20 cellular contexts compared by ENCODE assay signal in the genomic region with DNA sequence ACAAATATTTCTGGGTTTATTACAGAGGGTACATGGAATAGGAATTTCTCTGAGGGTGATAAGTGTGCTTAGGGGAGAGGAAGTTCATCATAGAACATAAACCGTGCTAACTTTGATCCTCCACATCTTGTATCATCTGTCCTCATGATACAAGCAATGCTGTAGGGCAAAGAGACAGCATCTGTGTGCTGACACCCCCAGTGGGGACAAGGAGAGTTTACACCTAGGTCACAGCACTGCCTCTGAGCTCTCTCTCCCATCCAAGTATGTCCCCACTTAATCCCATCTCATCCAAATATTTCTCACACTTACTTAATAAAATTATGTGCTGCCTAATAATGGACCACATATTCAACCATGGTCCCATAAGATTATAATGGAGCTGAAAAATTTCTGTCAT. TPM values are rescaled to one million over a fixed set of nuclear protein-coding genes. Genes with fewer than 3 reads are reported as not detected.
A peak's percentile ranks its signal among the peaks of the same experiment; 100 is the strongest.
DNase-seq lines count a peak whose midpoint lies in the region; ATAC-seq and TF ChIP-seq lines count a peak whose summit lies in the region.
"Had no signal": no experiment of that assay in that cellular context is flagged by ENCODE, and none has a peak within 500 bp of the region (broad histone marks: within the 10 kb centered on the region; RNA-seq: fewer than 3 reads in every experiment).

No MANE protein-coding gene starts in this region.

- no peaks in the 10 kb centered on the region for H3K4me1 Mint-ChIP-seq in CD14-positive monocyte
- H3K4me1 Mint-ChIP-seq: activated naive CD8-positive, alpha-beta T cell treated with anti-CD3 and anti-CD28 coated beads, Interleukin-2, amount 50 U/mL, for 24 hours; activated T-helper 17 cell treated with anti-CD3 and anti-CD28 coated beads, Interleukin-2, amount 50 U/mL, for 72 hours; T-helper 17 cell had no signal

- H3K4me3 ChIP-seq in NB4 (ENCODE audit: low read depth, low read length): no peak overlapping the region
- no peak overlapping the region for H3K4me3 ChIP-seq in colonic mucosa
- H3K4me3 ChIP-seq in left lung: no peak overlapping the region
- H3K4me3 ChIP-seq: cardiac muscle cell, pancreas had no signal

- H3K36me3 Mint-ChIP-seq in CD14-positive monocyte: no peaks in the 10 kb centered on the region

- DNase-seq in CD14-positive monocyte (ENCODE audit: low spot score) (no peak), NB4 (ENCODE audit: low read depth) (no peak), colonic mucosa (no peak), NCI-H1417 (lab: John Stamatoyannopoulos, UW) (no peak), left lung (no peak)
- DNase-seq: activated naive CD8-positive, alpha-beta T cell treated with anti-CD3 and anti-CD28 coated beads, Interleukin-2, amount 50 U/mL, for 24 hours; hypothalamus; left cardiac atrium; NCI-H2029 treated with DMSO at 0.1 percent for 48 hours; NCI-H774; pancreas; stimulated activated CD4-positive, alpha-beta T cell treated with anti-CD3 and anti-CD28 coated beads, Interleukin-4, amount 100 ng/mL, for 4 hours; T-helper 17 cell had no signal

- peaks cover 4 to 11% (median 8%) of the 10 kb centered on the region in 7 donors for H3K9me3 Mint-ChIP-seq in CD14-positive monocyte

- peak; percentile 19 for TF ChIP-seq CTCF in CD14-positive monocyte (IDR thresholded peaks at IDR 0.05)
- peak; percentile 51 for TF ChIP-seq CTCF in GM12873 (IDR thresholded peaks at IDR 0.05; ENCODE audit: insufficient read depth, low read depth, low read length, missing control alignments)
- peak; percentile 9 for TF ChIP-seq CTCF in NB4 (IDR thresholded peaks at IDR 0.05; ENCODE audit: low read depth, low read length)
- TF ChIP-seq CTCF in colonic mucosa (IDR thresholded peaks at IDR 0.05): no peak
- TF ChIP-seq CTCF in left lung (IDR thresholded peaks at IDR 0.05): no peak

- intact Hi-C loops in CD14-positive monocyte (cut with micrococcal nuclease): no loop called here
- intact Hi-C loops in colonic mucosa (cut with DNase I): no loop called here
- intact Hi-C loops in left lung (cut with DNase I): no loop called here

- H3K36me3 ChIP-seq in colonic mucosa: no peaks in the 10 kb centered on the region
- H3K36me3 ChIP-seq in left lung: no peaks in the 10 kb centered on the region
- H3K36me3 ChIP-seq: cardiac muscle cell, pancreas had no signal

- H3K9me3 ChIP-seq in colonic mucosa (no peaks in the 10 kb centered on the region), left lung (peaks cover 0 to 10% of the 10 kb centered on the region in 2 donors)
- H3K9me3 ChIP-seq: pancreas had no signal

- H3K27me3 ChIP-seq in colonic mucosa (no peaks in the 10 kb centered on the region), left lung (peaks cover 0 to 14% of the 10 kb centered on the region in 2 donors)
- H3K27me3 ChIP-seq: cardiac muscle cell, pancreas had no signal

- ATAC-seq in esophagus mucosa (peak; percentile 5), left lung (no peak)
- ATAC-seq: activated naive CD8-positive, alpha-beta T cell treated with anti-CD3 and anti-CD28 coated beads, Interleukin-2, amount 50 U/mL, for 24 hours; activated T-helper 17 cell treated with anti-CD3 and anti-CD28 coated beads, Interleukin-2, amount 50 U/mL, for 72 hours; left cardiac atrium; pancreas; T-helper 17 cell had no signal

- peaks cover 2 to 7% (median 4%) of the 10 kb centered on the region in 3 donors for H3K27me3 Mint-ChIP-seq in CD14-positive monocyte (ENCODE audit: low read depth in 3 of 3)

- H3K27ac ChIP-seq in colonic mucosa (no peak overlapping the region), left lung (no peak overlapping the region)
- H3K27ac ChIP-seq: cardiac muscle cell, pancreas, RWPE1 had no signal

- no peak overlapping the region for H3K4me3 Mint-ChIP-seq in CD14-positive monocyte
- H3K4me3 Mint-ChIP-seq: activated naive CD8-positive, alpha-beta T cell treated with anti-CD3 and anti-CD28 coated beads, Interleukin-2, amount 50 U/mL, for 24 hours; activated T-helper 17 cell treated with anti-CD3 and anti-CD28 coated beads, Interleukin-2, amount 50 U/mL, for 72 hours; T-helper 17 cell had no signal

- no peak overlapping the region for H3K27ac Mint-ChIP-seq in CD14-positive monocyte
- H3K27ac Mint-ChIP-seq: activated naive CD8-positive, alpha-beta T cell treated with anti-CD3 and anti-CD28 coated beads, Interleukin-2, amount 50 U/mL, for 24 hours; activated T-helper 17 cell treated with anti-CD3 and anti-CD28 coated beads, Interleukin-2, amount 50 U/mL, for 72 hours; T-helper 17 cell had no signal

- H3K9ac ChIP-seq in colonic mucosa (ENCODE audit: low read depth in 2 of 2, low read length in 2 of 2): no peak overlapping the region

- H3K4me1 ChIP-seq in colonic mucosa (no peaks in the 10 kb centered on the region), left lung (no peaks in the 10 kb centered on the region)

- TF ChIP-seq POLR2A in NB4 (IDR thresholded peaks at IDR 0.05; ENCODE audit: extremely low read depth, insufficient read length): no peak

RNA-seq across cellular contexts. Expression of gene TEDDM1, which starts 4.3 kb away (rescaled TPM):
- under 1 TPM in 1 of 2 donors, not detected in 1; 0.07 TPM for polyA plus RNA-seq in CD14-positive monocyte
- total RNA-seq in esophagus mucosa (not detected), colonic mucosa (not detected), left lung (not detected)
- total RNA-seq: activated T-helper 17 cell treated with anti-CD3 and anti-CD28 coated beads, Interleukin-2, amount 50 U/mL, for 72 hours; cardiac muscle cell; left cardiac atrium; pancreas; skeletal muscle tissue; T-helper 17 cell; temporal lobe had no signal
- polyA plus RNA-seq: cardiac muscle cell had no signal

RNA-seq across cellular contexts. Expression of gene GLUL, which starts 13.2 kb away (rescaled TPM):
- polyA plus RNA-seq in CD14-positive monocyte: 100 to 1,000 TPM; 506 to 523 TPM
- 435 TPM for total RNA-seq in esophagus mucosa
- total RNA-seq in colonic mucosa: 100 to 1,000 TPM; 343 to 428 TPM
- 1,000 to 10,000 TPM in 1 of 2 donors, 100 to 1,000 TPM in 1; 672 to 1,187 TPM for total RNA-seq in left lung

RNA-seq across cellular contexts. Expression of gene RGSL1, which starts 45.2 kb away (rescaled TPM):
- not detected for polyA plus RNA-seq in CD14-positive monocyte
- not detected for total RNA-seq in esophagus mucosa
- total RNA-seq in colonic mucosa: not detected
- under 1 TPM in 1 of 2 donors, not detected in 1; 0.39 TPM for total RNA-seq in left lung
- total RNA-seq: activated T-helper 17 cell treated with anti-CD3 and anti-CD28 coated beads, Interleukin-2, amount 50 U/mL, for 72 hours; cardiac muscle cell; left cardiac atrium; pancreas; skeletal muscle tissue; T-helper 17 cell; temporal lobe had no signal
- polyA plus RNA-seq: cardiac muscle cell, pancreas had no signal

Comparison
In these comparisons a context has a peak if more than half of its experiments do, and no peak if none do; other contexts are left out.
1. CTCF ChIP-seq: peak in CD14-positive monocyte (single experiment), GM12873 (single experiment) and NB4 (single experiment); none in colonic mucosa (single experiment) and left lung (0 of 2).